ENCODE assay signal across 8 cellular contexts in genomic region chr4:102620697-102621497, GRCh38.
DNase-seq lines count a peak whose midpoint lies in the region; ATAC-seq, FAIRE-seq and TF ChIP-seq lines count a peak whose summit lies in the region.

No MANE protein-coding gene starts in this region.

- POLR2A ChIA-PET in GM12878 (lab: Charles Lee), result interaction anchor here (1.3 kb wide), 2 partner anchors 9 to 205 kb away, joined by 3 read pairs; no protein-coding TSS in a partner anchor

- in situ Hi-C loops in GM12878 (cut with MboI), result loop anchor here (5.0 to 10.0 kb wide), 3 partner anchors 174 to 474 kb away; partner anchors contain the start of gene BDH2

- H3K27ac ChIP-seq in GM12878 (ENCODE audit: control insufficient read depth, insufficient read depth), result no peak overlapping the region
- H3K27ac ChIP-seq in smooth muscle cell (ENCODE audit: low read depth), result peak overlapping the region; percentile 63

- H3K9ac ChIP-seq in GM12878 (ENCODE audit: control insufficient read depth, insufficient read depth, low read length), result no peak overlapping the region
- peak overlapping the region; percentile 14 for H3K9ac ChIP-seq in smooth muscle cell (ENCODE audit: low read depth)

- peaks cover 4 to 8% of the 10 kb centered on the region in 2 experiments for H3K36me3 ChIP-seq in GM12878 (ENCODE audit: control insufficient read depth in 2 of 2, insufficient read depth in 2 of 2, low read length in 1 of 2)
- no peaks in the 10 kb centered on the region for H3K36me3 ChIP-seq in smooth muscle cell (ENCODE audit: low read depth)

- peaks cover 11% of the 10 kb centered on the region for H3F3A ChIP-seq in smooth muscle cell (ENCODE audit: low read depth)

- no TSS peak for BruUV-seq in GM12878 (replicated peaks; lab: Mats Ljungman, UMichigan)

- H2AFZ ChIP-seq in GM12878 (ENCODE audit: control insufficient read depth, low read depth, low read length), result no peak overlapping the region
- H2AFZ ChIP-seq in smooth muscle cell (ENCODE audit: low read depth), result no peak overlapping the region

- TF ChIP-seq POLR2A in GM12878 (IDR thresholded peaks at IDR 0.05; ENCODE audit: low read depth, low read length), result no peak

- H3K79me2 ChIP-seq in GM12878 (ENCODE audit: control insufficient read depth, insufficient read depth, low read length), result no peaks in the 10 kb centered on the region
- H3K79me2 ChIP-seq in smooth muscle cell (ENCODE audit: low read depth), result no peaks in the 10 kb centered on the region

- WGBS in GM12878 (ENCODE audit: insufficient coverage, insufficient replicate concordance, low lambda C conversion rate, missing lambda C conversion rate), result 71% methylated on average over 8 of the region's 8 CpGs
- WGBS in smooth muscle cell (ENCODE audit: low lambda C conversion rate), result 53% methylated on average over 8 of the region's 8 CpGs

- no peaks in the 10 kb centered on the region for H4K20me1 ChIP-seq in GM12878 (ENCODE audit: control insufficient read depth, insufficient read depth)
- no peaks in the 10 kb centered on the region for H4K20me1 ChIP-seq in smooth muscle cell (ENCODE audit: low read depth)

- no peak for FAIRE-seq in GM12878 (lab: Jason Lieb, UNC)

- H3K4me1 ChIP-seq in GM12878 (ENCODE audit: control insufficient read depth, insufficient read depth, low read length), result peaks cover 3% of the 10 kb centered on the region; the same call in 1 of the 2 replicates
- H3K4me1 ChIP-seq in smooth muscle cell (ENCODE audit: low read depth), result no peaks in the 10 kb centered on the region

- TF ChIP-seq CTCF in GM12878 (IDR thresholded peaks at IDR 0.05 in 2 of 3, conservative IDR thresholded peaks at IDR 0.05 in 1 of 3; ENCODE audit: control insufficient read depth in 2 of 3, extremely low read depth in 1 of 3, insufficient read depth in 1 of 3, low read depth in 3 of 3, low read length in 3 of 3) (peak; percentile 30 to 51 (median 45); a peak in 5 of 6 replicates), smooth muscle cell (IDR thresholded peaks at IDR 0.05; ENCODE audit: borderline replicate concordance, insufficient read depth, poor library complexity, severe bottlenecking) (peak; percentile 44)

- H3K4me3 ChIP-seq in GM12878 (no peak overlapping the region), smooth muscle cell (peak overlapping the region; percentile 19)

- SMC1A ChIA-PET in GM12878 (lab: Charles Lee; ENCODE audit: uncharacterized antibody, unreplicated experiment), result interaction anchor here (0.6 to 3.4 kb wide), 30 partner anchors 8 to 491 kb away, joined by 3 to 35 read pairs (median 4); partner anchors contain the start of gene BDH2

- no peak overlapping the region for H3K4me2 ChIP-seq in GM12878 (ENCODE audit: control insufficient read depth, insufficient read depth)
- peak overlapping the region; percentile 72 for H3K4me2 ChIP-seq in smooth muscle cell

- peak; percentile 63 for DNase-seq in AG08396 (ENCODE audit: low spot score)
- DNase-seq in GM04503 (ENCODE audit: low read depth), result peak; percentile 50
- peak; percentile 31 for DNase-seq in NCI-H460 (ENCODE audit: extremely low read depth, low read depth)
- DNase-seq in GM12878 (ENCODE audit: low read depth, low spot score), result no peak
- DNase-seq in iPS-NIHi7 (ENCODE audit: extremely low spot score), result peak; percentile 45
- no peak for DNase-seq in smooth muscle cell (lab: John Stamatoyannopoulos, UW; ENCODE audit: unreplicated experiment)

- peak; percentile 78 for TF ChIP-seq RAD21 in GM12878 (IDR thresholded peaks at IDR 0.05; ENCODE audit: insufficient read depth, low read depth, low read length)

- intact Hi-C loops in GM12878 (cut with micrococcal nuclease; ENCODE audit: unreplicated experiment), result loop anchor here (1.0 to 10.0 kb wide), 4 partner anchors 174 to 470 kb away; partner anchors contain the start of gene SLC39A8

- CTCF ChIA-PET in GM12878 (lab: Yijun Ruan, JAX), result interaction anchor here (0.6 to 4.3 kb wide), 25 partner anchors 11 to 479 kb away, joined by 3 to 57 read pairs (median 5); partner anchors contain the start of genes BDH2 and UBE2D3

- H3K9me3 ChIP-seq in GM12878 (replicated peaks; ENCODE audit: control insufficient read depth, insufficient read depth, low read length), result peaks cover 3% of the 10 kb centered on the region; the same call in 1 of the 3 replicates
- no peaks in the 10 kb centered on the region for H3K9me3 ChIP-seq in smooth muscle cell (replicated peaks; ENCODE audit: low read depth)

- TF ChIP-seq EP300 in GM12878 (IDR thresholded peaks at IDR 0.05; ENCODE audit: borderline replicate concordance in 1 of 2, control insufficient read depth in 1 of 2, low read depth in 2 of 2, low read length in 2 of 2), result no peak

- RAD21 ChIA-PET in GM12878 (lab: Charles Lee; ENCODE audit: unreplicated experiment), result interaction anchor here (0.6 to 3.6 kb wide), 17 partner anchors 44 to 479 kb away, joined by 3 to 23 read pairs (median 3); partner anchors contain the start of gene BDH2

- ATAC-seq in HG02938 (IDR thresholded peaks at IDR 0.05; ENCODE audit: unreplicated experiment) (peak; percentile 62), GM12878 (peak; percentile 70), GM21447 (IDR thresholded peaks at IDR 0.05; ENCODE audit: unreplicated experiment) (no peak)

- H3K27me3 ChIP-seq in GM12878 (replicated peaks in 1 of 2; ENCODE audit: control insufficient read depth in 2 of 2, insufficient read depth in 2 of 2, low read length in 1 of 2) (no peaks in the 10 kb centered on the region), smooth muscle cell (ENCODE audit: low read depth) (no peaks in the 10 kb centered on the region)

TF ChIP-seq in GM12878, 131 proteins besides CTCF, POLR2A, EP300 and RAD21:
- TF ChIP-seq SMC3 (IDR thresholded peaks at IDR 0.05; ENCODE audit: borderline replicate concordance, low read length), result peak; percentile 66
- TF ChIP-seq RUNX3 (IDR thresholded peaks at IDR 0.05; ENCODE audit: low read length), result no peak

Comparison
In these comparisons a context has a peak if more than half of its experiments do, and no peak if none do; other contexts are left out.
1. DNase-seq: peak in AG08396 (single experiment), GM04503 (single experiment), NCI-H460 (single experiment) and iPS-NIHi7 (single experiment); none in GM12878 (single experiment) and smooth muscle cell (single experiment).